ENCODE assay signal across 11 cellular contexts in the genomic region with DNA sequence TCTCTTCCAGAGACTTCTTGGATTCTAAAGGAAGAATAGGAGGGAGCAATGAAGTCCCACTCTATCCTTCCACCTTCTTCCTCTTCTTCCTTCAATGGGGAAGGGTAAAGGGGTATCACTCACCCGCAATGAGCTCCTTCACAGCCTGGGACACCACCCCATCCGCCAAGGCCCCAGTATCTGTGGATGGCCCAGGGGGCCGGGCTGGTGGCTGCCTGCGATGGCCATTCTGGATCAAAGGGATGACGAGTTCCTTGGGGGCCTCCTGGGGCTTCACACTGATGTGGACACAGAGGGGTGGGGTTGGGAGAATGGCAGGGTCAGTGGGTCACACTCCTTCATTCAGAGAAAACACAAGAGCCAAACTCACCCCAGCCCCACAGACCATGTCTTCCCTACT. TPM values are rescaled to one million over a fixed set of nuclear protein-coding genes. Genes with fewer than 3 reads are reported as not detected.
DNase-seq lines count a peak whose midpoint lies in the region; ATAC-seq, FAIRE-seq and TF ChIP-seq lines count a peak whose summit lies in the region.
"Had no signal": no experiment of that assay in that cellular context is flagged by ENCODE, and none has a peak within 500 bp of the region (broad histone marks: within the 10 kb centered on the region; RNA-seq: fewer than 3 reads in every experiment).

No MANE protein-coding gene starts in this region.

- H3K27ac ChIP-seq in kidney (ENCODE audit: low read depth in 2 of 2, low read length in 2 of 2) (no peak overlapping the region), suprapubic skin (no peak overlapping the region)

- no peaks in the 10 kb centered on the region for H3K9me3 Mint-ChIP-seq in activated CD4-positive, alpha-beta T cell treated with anti-CD3 and anti-CD28 coated beads, Interleukin-2, amount 10 ng/mL, durations not matched to agents 7 days and 5 days
- H3K9me3 Mint-ChIP-seq in activated T-helper 17 cell treated with anti-CD3 and anti-CD28 coated beads, Interleukin-2, amount 50 U/mL, for 72 hours: no peaks in the 10 kb centered on the region

- ATAC-seq in activated T-helper 17 cell treated with anti-CD3 and anti-CD28 coated beads, Interleukin-2, amount 50 U/mL, for 72 hours (replicated peaks): no peak
- no peak for ATAC-seq in GM21786 (IDR thresholded peaks at IDR 0.05; ENCODE audit: unreplicated experiment)

- H3K9me3 ChIP-seq in kidney (ENCODE audit: control insufficient read depth in 1 of 2, low read length in 2 of 2) (no peaks in the 10 kb centered on the region), suprapubic skin (no peaks in the 10 kb centered on the region)
- H3K9me3 ChIP-seq: neutrophil had no signal

- 93% methylated on average over 4 of the region's 5 CpGs for WGBS in suprapubic skin

- H3K4me1 Mint-ChIP-seq in activated CD4-positive, alpha-beta T cell treated with anti-CD3 and anti-CD28 coated beads, Interleukin-2, amount 10 ng/mL, durations not matched to agents 7 days and 5 days: peaks cover 32% of the 10 kb centered on the region
- peaks cover 22% of the 10 kb centered on the region for H3K4me1 Mint-ChIP-seq in activated T-helper 17 cell treated with anti-CD3 and anti-CD28 coated beads, Interleukin-2, amount 50 U/mL, for 72 hours

- H3K9ac ChIP-seq in kidney (ENCODE audit: low read length in 2 of 2): peak overlapping the region in 1 of 2 donors; percentile 78

- no peak for TF ChIP-seq POLR2A in suprapubic skin (IDR thresholded peaks at IDR 0.05)

- H3K36me3 Mint-ChIP-seq in activated CD4-positive, alpha-beta T cell treated with anti-CD3 and anti-CD28 coated beads, Interleukin-2, amount 10 ng/mL, durations not matched to agents 7 days and 5 days (ENCODE audit: low read depth): peaks cover 21% of the 10 kb centered on the region
- peaks cover 47% of the 10 kb centered on the region for H3K36me3 Mint-ChIP-seq in activated T-helper 17 cell treated with anti-CD3 and anti-CD28 coated beads, Interleukin-2, amount 50 U/mL, for 72 hours (ENCODE audit: low read depth)

- CTCF ChIA-PET in activated CD4-positive, alpha-beta T cell treated with anti-CD3 and anti-CD28 coated beads, Interleukin-2, amount 10 ng/mL, durations not matched to agents 7 days and 5 days (lab: Charles Lee): interaction anchor here (0.8 kb wide), 1 partner anchor 44 kb away, joined by 3 read pairs; no protein-coding TSS in a partner anchor

- FAIRE-seq in kidney (lab: Jason Lieb, UNC): no peak

- TF ChIP-seq CTCF in kidney (IDR thresholded peaks at IDR 0.05; ENCODE audit: borderline replicate concordance, extremely low read depth, insufficient read depth): no peak
- TF ChIP-seq CTCF in suprapubic skin (IDR thresholded peaks at IDR 0.05): no peak

- peaks cover 0 to 7% of the 10 kb centered on the region in 2 donors for H3K36me3 ChIP-seq in kidney (ENCODE audit: control insufficient read depth in 1 of 2, insufficient read depth in 2 of 2, low read length in 2 of 2)
- H3K36me3 ChIP-seq in suprapubic skin: peaks cover 21% of the 10 kb centered on the region
- H3K36me3 ChIP-seq: neutrophil had no signal

- H3K4me3 ChIP-seq in kidney (ENCODE audit: low read length in 2 of 2): peak overlapping the region; percentile 84 to 86
- peak overlapping the region; percentile 68 for H3K4me3 ChIP-seq in suprapubic skin

- intact Hi-C loops in kidney (cut with DNase I): no loop called here

- POLR2A ChIA-PET in activated CD4-positive, alpha-beta T cell treated with anti-CD3 and anti-CD28 coated beads, Interleukin-2, amount 10 ng/mL, durations not matched to agents 7 days and 5 days (lab: Charles Lee): no interaction called here

- TF ChIP-seq EP300 in suprapubic skin (IDR thresholded peaks at IDR 0.05): no peak

- peak overlapping the region; percentile 95 for H3K4me3 Mint-ChIP-seq in activated CD4-positive, alpha-beta T cell treated with anti-CD3 and anti-CD28 coated beads, Interleukin-2, amount 10 ng/mL, durations not matched to agents 7 days and 5 days
- H3K4me3 Mint-ChIP-seq in activated T-helper 17 cell treated with anti-CD3 and anti-CD28 coated beads, Interleukin-2, amount 50 U/mL, for 72 hours: peak overlapping the region; percentile 97

- no peak for DNase-seq in activated CD4-positive, alpha-beta T cell treated with anti-CD3 and anti-CD28 coated beads, Interleukin-2, amount 10 ng/mL, durations not matched to agents 7 days and 5 days
- DNase-seq in activated CD4-positive, alpha-beta T cell treated with anti-CD3 and anti-CD28 coated beads for 1 hour: no peak
- DNase-seq in kidney (no peak), suprapubic skin (ENCODE audit: low spot score in 2 of 2) (no peak), NCI-H1694 treated with DMSO at 0.1 percent for 48 hours (lab: John Stamatoyannopoulos, UW) (no peak)
- DNase-seq in activated effector memory CD4-positive, alpha-beta T cell treated with Interleukin-2 at 50 U/mL for 16 hours: no peak
- DNase-seq: C1 segment of cervical spinal cord, NCI-H2227 treated with DMSO at 0.1 percent for 48 hours had no signal

- H3K4me1 ChIP-seq in kidney (ENCODE audit: control insufficient read depth in 1 of 2, insufficient read depth in 1 of 2, low read depth in 1 of 2, low read length in 2 of 2): peaks cover 4 to 5% of the 10 kb centered on the region in 2 donors
- peaks cover 11% of the 10 kb centered on the region for H3K4me1 ChIP-seq in suprapubic skin

- H3K27me3 ChIP-seq in suprapubic skin: no peaks in the 10 kb centered on the region
- H3K27me3 ChIP-seq: neutrophil had no signal

- no peaks in the 10 kb centered on the region for H3K27me3 Mint-ChIP-seq in activated CD4-positive, alpha-beta T cell treated with anti-CD3 and anti-CD28 coated beads, Interleukin-2, amount 10 ng/mL, durations not matched to agents 7 days and 5 days
- no peaks in the 10 kb centered on the region for H3K27me3 Mint-ChIP-seq in activated T-helper 17 cell treated with anti-CD3 and anti-CD28 coated beads, Interleukin-2, amount 50 U/mL, for 72 hours

- H3K27ac Mint-ChIP-seq in activated CD4-positive, alpha-beta T cell treated with anti-CD3 and anti-CD28 coated beads, Interleukin-2, amount 10 ng/mL, durations not matched to agents 7 days and 5 days: peak overlapping the region; percentile 93
- H3K27ac Mint-ChIP-seq in activated T-helper 17 cell treated with anti-CD3 and anti-CD28 coated beads, Interleukin-2, amount 50 U/mL, for 72 hours: peak overlapping the region; percentile 98

RNA-seq across cellular contexts. Expression of gene GPKOW, which starts 1.0 kb away (rescaled TPM):
- total RNA-seq in activated CD4-positive, alpha-beta T cell treated with anti-CD3 and anti-CD28 coated beads, Interleukin-2, amount 10 ng/mL, durations not matched to agents 7 days and 5 days: 10 to 100 TPM; 29.2 to 33.2 TPM
- 10 to 100 TPM; 17.3 to 18.1 TPM for total RNA-seq in activated T-helper 17 cell treated with anti-CD3 and anti-CD28 coated beads, Interleukin-2, amount 50 U/mL, for 72 hours
- total RNA-seq in kidney: 20.4 TPM
- polyA plus RNA-seq in kidney (ENCODE audit: insufficient read depth, low read depth, low replicate concordance): 21.4 TPM
- total RNA-seq in suprapubic skin: 10 to 100 TPM; 27.7 to 31.7 (median 28.9) TPM

RNA-seq across cellular contexts. Expression of gene MAGIX, which starts 40.1 kb away (rescaled TPM):
- 1 to 10 TPM; 1.9 to 2.8 TPM for total RNA-seq in activated CD4-positive, alpha-beta T cell treated with anti-CD3 and anti-CD28 coated beads, Interleukin-2, amount 10 ng/mL, durations not matched to agents 7 days and 5 days
- total RNA-seq in activated T-helper 17 cell treated with anti-CD3 and anti-CD28 coated beads, Interleukin-2, amount 50 U/mL, for 72 hours: 1 to 10 TPM; 1.5 to 3.7 TPM
- 11.6 TPM for total RNA-seq in kidney
- 34.0 TPM for polyA plus RNA-seq in kidney (ENCODE audit: insufficient read depth, low read depth, low replicate concordance)
- 10 to 100 TPM in 2 of 4 donors, 1 to 10 TPM in 2; 4.9 to 14.9 (median 9.0) TPM for total RNA-seq in suprapubic skin

RNA-seq across cellular contexts. Expression of gene WDR45, which starts 42.8 kb away (rescaled TPM):
- total RNA-seq in activated CD4-positive, alpha-beta T cell treated with anti-CD3 and anti-CD28 coated beads, Interleukin-2, amount 10 ng/mL, durations not matched to agents 7 days and 5 days: 10 to 100 TPM; 44.0 to 48.6 TPM
- total RNA-seq in activated T-helper 17 cell treated with anti-CD3 and anti-CD28 coated beads, Interleukin-2, amount 50 U/mL, for 72 hours: 10 to 100 TPM; 40.6 to 44.5 TPM
- total RNA-seq in kidney: 67.4 TPM
- 72.4 TPM for polyA plus RNA-seq in kidney (ENCODE audit: insufficient read depth, low read depth, low replicate concordance)
- 100 to 1,000 TPM in 1 of 4 donors, 10 to 100 TPM in 3; 65.8 to 122 (median 86.8) TPM for total RNA-seq in suprapubic skin

RNA-seq across cellular contexts. Expression of gene PRAF2, which starts 48.7 kb away (rescaled TPM):
- 10 to 100 TPM; 24.7 to 27.1 TPM for total RNA-seq in activated CD4-positive, alpha-beta T cell treated with anti-CD3 and anti-CD28 coated beads, Interleukin-2, amount 10 ng/mL, durations not matched to agents 7 days and 5 days
- 10 to 100 TPM; 14.3 to 21.7 TPM for total RNA-seq in activated T-helper 17 cell treated with anti-CD3 and anti-CD28 coated beads, Interleukin-2, amount 50 U/mL, for 72 hours
- total RNA-seq in kidney (24.0 TPM), suprapubic skin (10 to 100 TPM in 2 of 4 donors, 1 to 10 TPM in 2; 4.6 to 15.6 (median 9.2) TPM)
- 47.9 TPM for polyA plus RNA-seq in kidney (ENCODE audit: insufficient read depth, low read depth, low replicate concordance)

RNA-seq across cellular contexts. Expression of gene PLP2, which starts 49.2 kb away (rescaled TPM):
- total RNA-seq in activated CD4-positive, alpha-beta T cell treated with anti-CD3 and anti-CD28 coated beads, Interleukin-2, amount 10 ng/mL, durations not matched to agents 7 days and 5 days: 100 to 1,000 TPM; 245 to 270 TPM
- 100 to 1,000 TPM; 228 to 233 TPM for total RNA-seq in activated T-helper 17 cell treated with anti-CD3 and anti-CD28 coated beads, Interleukin-2, amount 50 U/mL, for 72 hours
- total RNA-seq in kidney: 139 TPM
- 58.6 TPM for polyA plus RNA-seq in kidney (ENCODE audit: insufficient read depth, low read depth, low replicate concordance)
- 100 to 1,000 TPM; 159 to 250 (median 205) TPM for total RNA-seq in suprapubic skin
